In genomic region chr19:16627928-16628182, GRCh38 we compare ENCODE assay signal across 8 cellular contexts. TPM values are rescaled to one million over a fixed set of nuclear protein-coding genes. Genes with fewer than 3 reads are reported as not detected.
DNase-seq lines count a peak whose midpoint lies in the region; ATAC-seq, FAIRE-seq and TF ChIP-seq lines count a peak whose summit lies in the region.

No MANE protein-coding gene starts in this region.

- no peaks in the 10 kb centered on the region for H3K27me3 Mint-ChIP-seq in central memory CD8-positive, alpha-beta T cell

- peak overlapping the region; percentile 88 for H3K27ac Mint-ChIP-seq in central memory CD8-positive, alpha-beta T cell (ENCODE audit: low read depth)

- peak overlapping the region; percentile 87 for H3K4me2 ChIP-seq in A549

- H3K4me1 ChIP-seq in A549, result peaks cover 15% of the 10 kb centered on the region; the same call in 2 of the 3 replicates
- H3K4me1 ChIP-seq in HUES6 (ENCODE audit: control insufficient read depth, insufficient read depth, low read length), result peaks cover 18% of the 10 kb centered on the region
- H3K4me1 ChIP-seq in muscle layer of duodenum (ENCODE audit: control insufficient read depth in 1 of 2, insufficient read depth in 2 of 2, low read length in 2 of 2), result peaks cover 3 to 32% of the 10 kb centered on the region in 2 donors

- H3K36me3 Mint-ChIP-seq in central memory CD8-positive, alpha-beta T cell (ENCODE audit: insufficient read depth), result peaks cover 38% of the 10 kb centered on the region

- H3K9me3 Mint-ChIP-seq in central memory CD8-positive, alpha-beta T cell, result no peaks in the 10 kb centered on the region

- no peak for TF ChIP-seq EP300 in A549 (IDR thresholded peaks at IDR 0.05)

- H3K4me3 ChIP-seq in A549, result peak overlapping the region; percentile 98
- peak overlapping the region; percentile 90 for H3K4me3 ChIP-seq in HUES6 (ENCODE audit: low read depth, low read length)
- peak overlapping the region; percentile 89 to 99 for H3K4me3 ChIP-seq in muscle layer of duodenum (ENCODE audit: low read depth in 1 of 2, low read length in 2 of 2)

- H3K9ac ChIP-seq in HUES6 (ENCODE audit: low read length), result peak overlapping the region; percentile 79

- H3K4me1 Mint-ChIP-seq in central memory CD8-positive, alpha-beta T cell, result peaks cover 39% of the 10 kb centered on the region

- no peak for TF ChIP-seq CTCF in A549 (IDR thresholded peaks at IDR 0.05)

- TF ChIP-seq POLR2A in A549 (IDR thresholded peaks at IDR 0.05; ENCODE audit: low read length), result no peak; the same call in 1 of the 2 replicates

- POLR2A ChIA-PET in A549 (lab: Yijun Ruan, JAX), result interaction anchor here (0.8 to 1.5 kb wide), 5 partner anchors 10 to 85 kb away, joined by 3 to 5 read pairs (median 4); partner anchors contain the start of gene SLC35E1

- TF ChIP-seq RAD21 in A549 (conservative IDR thresholded peaks at IDR 0.05 in 1 of 2, IDR thresholded peaks at IDR 0.05 in 1 of 2), result no peak

- H3K4me3 Mint-ChIP-seq in central memory CD8-positive, alpha-beta T cell, result peak overlapping the region; percentile 94

- CTCF ChIA-PET in A549 (lab: Yijun Ruan, JAX), result interaction anchor here (0.9 kb wide), 1 partner anchor 30 kb away, joined by 3 read pairs; no protein-coding TSS in a partner anchor

- H3K27ac ChIP-seq in A549, result peak overlapping the region; percentile 89 to 99
- no peak overlapping the region; the same call in 1 of the 2 replicates for H3K27ac ChIP-seq in HUES6 (ENCODE audit: low read depth, low read length)
- H3K27ac ChIP-seq in muscle layer of duodenum (ENCODE audit: low read length), result no peak overlapping the region

- no peak for DNase-seq in A549 (ENCODE audit: low read depth in 1 of 2, low spot score in 1 of 2)
- no peak for DNase-seq in central memory CD8-positive, alpha-beta T cell (ENCODE audit: low spot score in 2 of 2)
- DNase-seq in NCI-H2029 treated with DMSO at 0.1 percent for 48 hours (lab: John Stamatoyannopoulos, UW), result no peak
- no peak for DNase-seq in LoVo (ENCODE audit: low spot score)
- no peak for DNase-seq in stimulated activated CD4-positive, alpha-beta T cell treated with anti-CD3 and anti-CD28 coated beads, Interleukin-15, amount 100 ng/mL, for 24 hours

- H3K9me3 ChIP-seq in A549, result no peaks in the 10 kb centered on the region
- H3K9me3 ChIP-seq in HUES6 (ENCODE audit: control insufficient read depth, insufficient read depth, low read depth, low read length), result no peaks in the 10 kb centered on the region
- no peaks in the 10 kb centered on the region for H3K9me3 ChIP-seq in muscle layer of duodenum (ENCODE audit: control insufficient read depth in 1 of 2, low read length in 2 of 2)

- no peak for ATAC-seq in A549
- no peak for ATAC-seq in central memory CD8-positive, alpha-beta T cell (replicated peaks; ENCODE audit: extremely low read depth, poor library complexity, severe bottlenecking)
- no peak for ATAC-seq in HG03460 (IDR thresholded peaks at IDR 0.05; ENCODE audit: unreplicated experiment)

- no peak for FAIRE-seq in A549 (lab: Jason Lieb, UNC)

- H3K27me3 ChIP-seq in HUES6 (ENCODE audit: control insufficient read depth, insufficient read depth, low read length), result no peaks in the 10 kb centered on the region
- no peaks in the 10 kb centered on the region for H3K27me3 ChIP-seq in muscle layer of duodenum (ENCODE audit: low read depth, low read length)

- peaks cover 28% of the 10 kb centered on the region for H3K36me3 ChIP-seq in HUES6 (ENCODE audit: control insufficient read depth, insufficient read depth, low read length)
- peaks cover 8 to 22% of the 10 kb centered on the region in 2 donors for H3K36me3 ChIP-seq in muscle layer of duodenum (ENCODE audit: control insufficient read depth in 1 of 2, insufficient read depth in 2 of 2, low read length in 2 of 2)

- no CpG with 5 or more reads among the region's 38 CpGs for WGBS in A549 (ENCODE audit: missing lambda C conversion rate)

TF ChIP-seq in A549, 52 proteins besides CTCF, POLR2A, EP300 and RAD21:
- TF ChIP-seq CEBPB (IDR thresholded peaks at IDR 0.05) (no peak), GATA3 (IDR thresholded peaks at IDR 0.05; ENCODE audit: borderline replicate concordance) (no peak), SMC3 (IDR thresholded peaks at IDR 0.05) (no peak), HOXA7 (CRISPR knock-in tag; IDR thresholded peaks at IDR 0.05) (no peak), EHMT2 (IDR thresholded peaks at IDR 0.05; ENCODE audit: low read depth) (no peak), JUN (IDR thresholded peaks at IDR 0.05) (peak; percentile 27 to 51; a peak in 2 of 5 replicates), HOXB5 (CRISPR knock-in tag; IDR thresholded peaks at IDR 0.05) (no peak), ZNF302 (CRISPR knock-in tag; IDR thresholded peaks at IDR 0.05) (no peak), HDAC2 (IDR thresholded peaks at IDR 0.05) (no peak), ZSCAN20 (CRISPR knock-in tag; IDR thresholded peaks at IDR 0.05) (no peak), FOXS1 (CRISPR knock-in tag; IDR thresholded peaks at IDR 0.05) (no peak), CHD4 (IDR thresholded peaks at IDR 0.05; ENCODE audit: borderline replicate concordance) (no peak)
- TF ChIP-seq, protein P1, sequence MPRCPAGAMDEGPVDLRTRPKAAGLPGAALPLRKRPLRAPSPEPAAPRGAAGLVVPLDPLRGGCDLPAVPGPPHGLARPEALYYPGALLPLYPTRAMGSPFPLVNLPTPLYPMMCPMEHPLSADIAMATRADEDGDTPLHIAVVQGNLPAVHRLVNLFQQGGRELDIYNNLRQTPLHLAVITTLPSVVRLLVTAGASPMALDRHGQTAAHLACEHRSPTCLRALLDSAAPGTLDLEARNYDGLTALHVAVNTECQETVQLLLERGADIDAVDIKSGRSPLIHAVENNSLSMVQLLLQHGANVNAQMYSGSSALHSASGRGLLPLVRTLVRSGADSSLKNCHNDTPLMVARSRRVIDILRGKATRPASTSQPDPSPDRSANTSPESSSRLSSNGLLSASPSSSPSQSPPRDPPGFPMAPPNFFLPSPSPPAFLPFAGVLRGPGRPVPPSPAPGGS (IDR thresholded peaks at IDR 0.05), result 0 out of 3 replicates have a peak, but pooled peaks have one; percentile 66
- TF ChIP-seq, protein P2, sequence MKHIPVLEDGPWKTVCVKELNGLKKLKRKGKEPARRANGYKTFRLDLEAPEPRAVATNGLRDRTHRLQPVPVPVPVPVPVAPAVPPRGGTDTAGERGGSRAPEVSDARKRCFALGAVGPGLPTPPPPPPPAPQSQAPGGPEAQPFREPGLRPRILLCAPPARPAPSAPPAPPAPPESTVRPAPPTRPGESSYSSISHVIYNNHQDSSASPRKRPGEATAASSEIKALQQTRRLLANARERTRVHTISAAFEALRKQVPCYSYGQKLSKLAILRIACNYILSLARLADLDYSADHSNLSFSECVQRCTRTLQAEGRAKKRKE (CRISPR knock-in tag; IDR thresholded peaks at IDR 0.05; ENCODE audit: low read depth), result no peak
- TF ChIP-seq, protein P3, sequence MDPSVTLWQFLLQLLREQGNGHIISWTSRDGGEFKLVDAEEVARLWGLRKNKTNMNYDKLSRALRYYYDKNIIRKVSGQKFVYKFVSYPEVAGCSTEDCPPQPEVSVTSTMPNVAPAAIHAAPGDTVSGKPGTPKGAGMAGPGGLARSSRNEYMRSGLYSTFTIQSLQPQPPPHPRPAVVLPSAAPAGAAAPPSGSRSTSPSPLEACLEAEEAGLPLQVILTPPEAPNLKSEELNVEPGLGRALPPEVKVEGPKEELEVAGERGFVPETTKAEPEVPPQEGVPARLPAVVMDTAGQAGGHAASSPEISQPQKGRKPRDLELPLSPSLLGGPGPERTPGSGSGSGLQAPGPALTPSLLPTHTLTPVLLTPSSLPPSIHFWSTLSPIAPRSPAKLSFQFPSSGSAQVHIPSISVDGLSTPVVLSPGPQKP (IDR thresholded peaks at IDR 0.05; ENCODE audit: low read depth, low read length), result no peak

RNA-seq across cellular contexts. Expression of gene MED26, which starts 0.1 kb away (rescaled TPM):
- polyA plus RNA-seq in A549 (2011; rRNA removed), result 2.2 and 2.4 TPM in 2 replicates
- polyA plus RNA-seq in A549 (2012; cell fraction: cytosol; rRNA removed), result 2.3 and 3.7 TPM in 2 replicates
- polyA plus RNA-seq in A549 (2012; cell fraction: nucleus; rRNA removed), result 4.8 and 6.5 TPM in 2 replicates
- 3.6 to 4.0 TPM (median 3.8 TPM) in 3 replicates for polyA plus RNA-seq in A549 (2017; fragmentation: RNase III; extraction: RNeasy Plus Mini Kit Qiagen cat#74134 plus additional on column Dnase treatment)
- 6.2 and 10.9 TPM in 2 replicates for polyA minus RNA-seq in A549 (2011; rRNA and poly(A)+ RNA removed)

RNA-seq across cellular contexts. Expression of gene SMIM7, which starts 32.1 kb away (rescaled TPM):
- polyA plus RNA-seq in A549 (2011; rRNA removed) (98.8 and 103 TPM in 2 replicates), A549 (2017; fragmentation: RNase III; extraction: RNeasy Plus Mini Kit Qiagen cat#74134 plus additional on column Dnase treatment) (74.6 to 74.8 TPM (median 74.7 TPM) in 3 replicates)
- polyA plus RNA-seq in A549 (2012; cell fraction: cytosol; rRNA removed), result 52.4 and 54.4 TPM in 2 replicates
- polyA plus RNA-seq in A549 (2012; cell fraction: nucleus; rRNA removed), result 15.9 and 30.1 TPM in 2 replicates
- 39.4 and 51.8 TPM in 2 replicates for polyA minus RNA-seq in A549 (2011; rRNA and poly(A)+ RNA removed)

RNA-seq across cellular contexts. Expression of gene TMEM38A, which starts 33.1 kb away (rescaled TPM):
- polyA plus RNA-seq in A549 (2011; rRNA removed) (1.2 and 1.8 TPM in 2 replicates), A549 (2017; fragmentation: RNase III; extraction: RNeasy Plus Mini Kit Qiagen cat#74134 plus additional on column Dnase treatment) (1.1 to 2.1 TPM (median 1.5 TPM) in 3 replicates)
- polyA plus RNA-seq in A549 (2012; cell fraction: cytosol; rRNA removed), result 0.90 and 1.1 TPM in 2 replicates
- polyA plus RNA-seq in A549 (2012; cell fraction: nucleus; rRNA removed), result 0.69 and 0.74 TPM in 2 replicates
- polyA minus RNA-seq in A549 (2011; rRNA and poly(A)+ RNA removed), result 0.78 and 2.6 TPM in 2 replicates

RNA-seq across cellular contexts. Expression of gene SLC35E1, which starts 55.6 kb away (rescaled TPM):
- polyA plus RNA-seq in A549 (2011; rRNA removed) (25.1 and 30.8 TPM in 2 replicates), A549 (2017; fragmentation: RNase III; extraction: RNeasy Plus Mini Kit Qiagen cat#74134 plus additional on column Dnase treatment) (15.7 to 17.2 TPM (median 16.7 TPM) in 3 replicates)
- 18.9 and 22.7 TPM in 2 replicates for polyA plus RNA-seq in A549 (2012; cell fraction: cytosol; rRNA removed)
- polyA plus RNA-seq in A549 (2012; cell fraction: nucleus; rRNA removed), result 42.3 and 49.5 TPM in 2 replicates
- 55.1 and 63.0 TPM in 2 replicates for polyA minus RNA-seq in A549 (2011; rRNA and poly(A)+ RNA removed)

Comparison
In these comparisons a context has a peak if more than half of its experiments do, and no peak if none do; other contexts are left out.
1. H3K27ac ChIP-seq: peak in A549 (2 of 2); none in HUES6 (single experiment) and muscle layer of duodenum (single experiment).
2. Peak in every context shown above with its lines, with median percentiles within 50 percentile points of each other: H3K4me3 ChIP-seq.